Comparison of ENCODE assay signal across 8 cellular contexts in the genomic region with DNA sequence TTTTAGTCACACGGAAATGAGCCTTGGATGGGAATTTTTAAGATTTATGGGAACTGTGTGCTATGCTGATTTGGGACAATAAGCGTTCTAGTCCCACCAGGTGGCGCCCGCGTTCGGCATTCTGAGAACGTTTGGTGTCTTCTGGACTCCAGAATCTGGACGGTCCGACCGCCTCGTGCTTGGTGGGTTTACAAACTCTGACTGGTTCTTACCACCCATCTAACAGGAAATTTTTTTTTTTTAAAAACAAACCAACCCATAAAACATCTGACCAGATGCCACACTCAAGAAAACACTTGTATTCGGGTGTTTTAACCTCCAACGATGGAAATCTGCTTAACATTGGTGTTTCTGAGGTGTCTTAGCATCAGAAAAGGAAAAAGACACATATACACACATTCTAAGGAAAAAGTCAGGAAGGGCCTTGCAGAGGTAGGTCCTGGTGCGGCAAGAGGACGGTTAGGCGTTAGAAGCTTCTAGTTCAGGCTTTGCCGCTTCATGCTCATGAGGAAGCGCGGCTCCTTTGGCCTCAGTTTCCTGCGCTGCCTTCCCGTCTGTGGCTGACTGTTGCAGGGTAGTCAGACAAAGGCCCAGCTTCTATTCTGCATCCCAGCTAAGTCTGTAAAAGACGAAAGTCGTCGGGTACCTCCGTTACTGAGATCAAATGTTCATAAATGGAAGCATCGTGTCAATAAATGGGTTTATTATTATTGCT. TPM values are rescaled to one million over a fixed set of nuclear protein-coding genes. Genes with fewer than 3 reads are reported as not detected.
DNase-seq lines count a peak whose midpoint lies in the region; ATAC-seq and TF ChIP-seq lines count a peak whose summit lies in the region.

No MANE protein-coding gene starts in this region.

- ATAC-seq in natural killer cell: peak in 2 of 3 donors; percentile 10 to 41
- ATAC-seq in stimulated activated memory B cell treated with anti-CD40 and anti-IgM and Interleukin-4, amounts not matched to agents 10 μg/mL and 1 μg/mL and 100 μg/mL, for 72 hours: no peak
- no peak for ATAC-seq in GM18909 (IDR thresholded peaks at IDR 0.05; ENCODE audit: poor library complexity, unreplicated experiment)

- H3K27ac Mint-ChIP-seq in natural killer cell: peak overlapping the region; percentile 56 to 79
- peak overlapping the region; percentile 50 for H3K27ac Mint-ChIP-seq in stimulated activated memory B cell treated with anti-CD40 and anti-IgM and Interleukin-4, amounts not matched to agents 10 μg/mL and 1 μg/mL and 100 μg/mL, for 72 hours

- peak; percentile 87 for TF ChIP-seq CTCF in natural killer cell (IDR thresholded peaks at IDR 0.05)

- no peaks in the 10 kb centered on the region for H3K36me3 Mint-ChIP-seq in natural killer cell
- H3K36me3 Mint-ChIP-seq in stimulated activated memory B cell treated with anti-CD40 and anti-IgM and Interleukin-4, amounts not matched to agents 10 μg/mL and 1 μg/mL and 100 μg/mL, for 72 hours: no peaks in the 10 kb centered on the region

- H3K9me3 Mint-ChIP-seq in natural killer cell: no peaks in the 10 kb centered on the region
- H3K9me3 Mint-ChIP-seq in stimulated activated memory B cell treated with anti-CD40 and anti-IgM and Interleukin-4, amounts not matched to agents 10 μg/mL and 1 μg/mL and 100 μg/mL, for 72 hours: no peaks in the 10 kb centered on the region

- intact Hi-C loops in natural killer cell (cut with micrococcal nuclease): loop anchor here (1.0 to 10.0 kb wide), 4 partner anchors 30 to 348 kb away; no protein-coding TSS in a partner anchor

- peak overlapping the region; percentile 92 for H3K4me3 Mint-ChIP-seq in natural killer cell
- H3K4me3 Mint-ChIP-seq in stimulated activated memory B cell treated with anti-CD40 and anti-IgM and Interleukin-4, amounts not matched to agents 10 μg/mL and 1 μg/mL and 100 μg/mL, for 72 hours: peak overlapping the region; percentile 87

- peak; percentile 98 for DNase-seq in DMS 273 (lab: John Stamatoyannopoulos, UW; ENCODE audit: unreplicated experiment)
- peak; percentile 66 to 76 for DNase-seq in Kasumi-1 (lab: John Stamatoyannopoulos, UW)
- peak; percentile 84 for DNase-seq in RPMI7951 (ENCODE audit: low read depth)
- peak; percentile 43 for DNase-seq in activated effector memory CD4-positive, alpha-beta T cell treated with Interleukin-2 at 50 U/mL for 16 hours
- peak; percentile 94 for DNase-seq in fibroblast of peridontal ligament (ENCODE audit: extremely low read depth)
- peak; percentile 73 for DNase-seq in natural killer cell

- peaks cover 20 to 31% of the 10 kb centered on the region in 2 donors for H3K27me3 Mint-ChIP-seq in natural killer cell (ENCODE audit: low read depth in 2 of 2)
- H3K27me3 Mint-ChIP-seq in stimulated activated memory B cell treated with anti-CD40 and anti-IgM and Interleukin-4, amounts not matched to agents 10 μg/mL and 1 μg/mL and 100 μg/mL, for 72 hours: peaks cover 19% of the 10 kb centered on the region

- peaks cover 10 to 21% of the 10 kb centered on the region in 2 donors for H3K4me1 Mint-ChIP-seq in natural killer cell
- H3K4me1 Mint-ChIP-seq in stimulated activated memory B cell treated with anti-CD40 and anti-IgM and Interleukin-4, amounts not matched to agents 10 μg/mL and 1 μg/mL and 100 μg/mL, for 72 hours: peaks cover 31% of the 10 kb centered on the region

RNA-seq across cellular contexts. Expression of gene DYRK3, which starts 0.8 kb away (rescaled TPM):
- 12.5 and 13.8 TPM in 2 replicates for total RNA-seq in RPMI7951 (2014; rRNA removed; shearing (Covaris generic))
- under 1 TPM; 0.16 to 0.66 (median 0.43) TPM for total RNA-seq in natural killer cell

RNA-seq across cellular contexts. Expression of gene EIF2D, which starts 22.3 kb away (rescaled TPM):
- total RNA-seq in RPMI7951 (2014; rRNA removed; shearing (Covaris generic)): 30.5 and 38.1 TPM in 2 replicates
- total RNA-seq in natural killer cell: 10 to 100 TPM; 31.8 to 34.6 (median 32.7) TPM

RNA-seq across cellular contexts. Expression of gene MAPKAPK2, which starts 50.2 kb away (rescaled TPM):
- 20.7 and 28.6 TPM in 2 replicates for total RNA-seq in RPMI7951 (2014; rRNA removed; shearing (Covaris generic))
- total RNA-seq in natural killer cell: 100 to 1,000 TPM; 137 to 197 (median 178) TPM

Comparison
In these comparisons a context has a peak if more than half of its experiments do, and no peak if none do; other contexts are left out.
1. DNase-seq: peak in every context shown above with its lines; median percentile 98 in DMS 273; 94 in fibroblast of peridontal ligament; 84 in RPMI7951; 73 in natural killer cell; 71 in Kasumi-1; 43 in activated effector memory CD4-positive, alpha-beta T cell treated with Interleukin-2 at 50 U/mL for 16 hours.
2. ATAC-seq: peak in natural killer cell (2 of 3); none in stimulated activated memory B cell treated with anti-CD40 and anti-IgM and Interleukin-4, amounts not matched to agents 10 μg/mL and 1 μg/mL and 100 μg/mL, for 72 hours (single experiment) and GM18909 (single experiment).